Comparison of ENCODE assay signal across 9 cellular contexts in genomic region chr17:7552621-7553051, GRCh38. TPM values are rescaled to one million over a fixed set of nuclear protein-coding genes. Genes with fewer than 3 reads are reported as not detected.
DNase-seq lines count a peak whose midpoint lies in the region; ATAC-seq and TF ChIP-seq lines count a peak whose summit lies in the region.
"Had no signal": no experiment of that assay in that cellular context is flagged by ENCODE, and none has a peak within 500 bp of the region (broad histone marks: within the 10 kb centered on the region; RNA-seq: fewer than 3 reads in every experiment).

No MANE protein-coding gene starts in this region.

- peaks cover 18 to 20% of the 10 kb centered on the region in 2 donors for H3K4me1 ChIP-seq in adrenal gland (replicated peaks in 1 of 2)

- TF ChIP-seq POLR2A in adrenal gland (IDR thresholded peaks at IDR 0.05), result no peak

- no peaks in the 10 kb centered on the region for H3K27me3 ChIP-seq in adrenal gland

- TF ChIP-seq CTCF in adrenal gland (IDR thresholded peaks at IDR 0.05), result no peak

- H3K9me3 ChIP-seq in adrenal gland (replicated peaks in 1 of 3), result no peaks in the 10 kb centered on the region

- peak; percentile 66 for DNase-seq in SKM-1 treated with dmso at 0.1 percent for 144 hours (lab: John Stamatoyannopoulos, UW; ENCODE audit: unreplicated experiment)
- peak; percentile 25 for DNase-seq in mucosa of gallbladder (ENCODE audit: low spot score)
- no peak for DNase-seq in adrenal gland
- DNase-seq in cerebellum (ENCODE audit: low spot score), result no peak
- DNase-seq in SW 1271 (lab: John Stamatoyannopoulos, UW), result no peak
- DNase-seq: NCI-H2227 treated with DMSO at 0.1 percent for 48 hours had no signal

- no peaks in the 10 kb centered on the region for H3K36me3 ChIP-seq in adrenal gland (replicated peaks in 1 of 2)

- H3K4me3 ChIP-seq in adrenal gland, result no peak overlapping the region

- peak overlapping the region in 2 of 5 donors; percentile 47 to 65 for H3K27ac ChIP-seq in adrenal gland

- ATAC-seq in GM18498 (IDR thresholded peaks at IDR 0.05; ENCODE audit: unreplicated experiment) (peak; percentile 75), GM21786 (IDR thresholded peaks at IDR 0.05; ENCODE audit: unreplicated experiment) (peak; percentile 79), GM19455 (IDR thresholded peaks at IDR 0.05; ENCODE audit: unreplicated experiment) (no peak)

- intact Hi-C loops in adrenal gland (cut with DNase I), result loop anchor here in 1 of 2 donors (10.0 kb wide), 1 partner anchor 198 kb away; the partner anchor contains the start of genes KCTD11 and TMEM95

- WGBS in adrenal gland, 4 donors, result 72 to 80% (median 75%) methylated on average over 6 of the region's 6 CpGs

RNA-seq across cellular contexts. Expression of gene TNFSF12, which starts 3.8 kb away (rescaled TPM):
- total RNA-seq in mucosa of gallbladder, result 81.5 TPM
- 100 to 1,000 TPM in 2 of 8 donors, 10 to 100 TPM in 6; 18.8 to 134 (median 54.7) TPM for total RNA-seq in adrenal gland
- polyA plus RNA-seq in adrenal gland, result 10 to 100 TPM; 18.8 to 70.8 (median 65.6) TPM
- total RNA-seq in cerebellum, result 1.00 TPM

RNA-seq across cellular contexts. Expression of gene TNFSF13, which starts 5.9 kb away (rescaled TPM):
- total RNA-seq in mucosa of gallbladder (120 TPM), adrenal gland (10 to 100 TPM; 25.0 to 75.2 (median 50.0) TPM), cerebellum (1.1 TPM)
- polyA plus RNA-seq in adrenal gland, result 10 to 100 TPM; 19.4 to 39.1 (median 25.2) TPM

RNA-seq across cellular contexts. Expression of gene SENP3, which starts 9.1 kb away (rescaled TPM):
- total RNA-seq in mucosa of gallbladder, result 46.6 TPM
- 10 to 100 TPM; 28.4 to 55.3 (median 43.9) TPM for total RNA-seq in adrenal gland
- polyA plus RNA-seq in adrenal gland, result 10 to 100 TPM; 29.0 to 72.4 (median 38.4) TPM
- 44.9 TPM for total RNA-seq in cerebellum

RNA-seq across cellular contexts. Expression of gene CD68, which starts 26.8 kb away (rescaled TPM):
- total RNA-seq in mucosa of gallbladder (75.3 TPM), adrenal gland (100 to 1,000 TPM in 6 of 8 donors, 10 to 100 TPM in 2; 49.0 to 177 (median 160) TPM), cerebellum (3.2 TPM)
- polyA plus RNA-seq in adrenal gland, result 100 to 1,000 TPM in 2 of 3 donors, 10 to 100 TPM in 1; 32.3 to 207 (median 133) TPM

RNA-seq across cellular contexts. Expression of gene MPDU1, which starts 31.0 kb away (rescaled TPM):
- 76.4 TPM for total RNA-seq in mucosa of gallbladder
- 100 to 1,000 TPM in 5 of 8 donors, 10 to 100 TPM in 3; 65.9 to 267 (median 138) TPM for total RNA-seq in adrenal gland
- polyA plus RNA-seq in adrenal gland, result 100 to 1,000 TPM in 1 of 3 donors, 10 to 100 TPM in 2; 70.1 to 200 (median 81.6) TPM
- total RNA-seq in cerebellum, result 37.6 TPM

Comparison
In these comparisons a context has a peak if more than half of its experiments do, and no peak if none do; other contexts are left out.
1. DNase-seq: peak in SKM-1 treated with dmso at 0.1 percent for 144 hours (single experiment) and mucosa of gallbladder (single experiment); none in adrenal gland (0 of 7), cerebellum (single experiment) and SW 1271 (0 of 2).
2. RNA of gene TNFSF13, which starts 5.9 kb away (total RNA-seq): 120 TPM in mucosa of gallbladder (single experiment) and 25.0 to 75.2 TPM in adrenal gland; 1.1 TPM in cerebellum (single experiment); every median in the first group is over 10 times any median in the second.